Comparison of ENCODE assay signal across 6 cellular contexts in genomic region chr6:18409602-18410001, GRCh38. TPM values are rescaled to one million over a fixed set of nuclear protein-coding genes. Genes with fewer than 3 reads are reported as not detected.
A peak's percentile ranks its signal among the peaks of the same experiment; 100 is the strongest.
DNase-seq lines count a peak whose midpoint lies in the region; ATAC-seq and TF ChIP-seq lines count a peak whose summit lies in the region.
"Not testable (repeated sequence)": the region's sequence is repeated elsewhere in the genome, so short reads cannot be mapped to it uniquely, and the experiment has no call there.

No MANE protein-coding gene starts in this region.

- not testable (repeated sequence) for TF ChIP-seq POLR2A in gastrocnemius medialis (IDR thresholded peaks at IDR 0.05)

- intact Hi-C loops in OCI-LY7 (cut with micrococcal nuclease; ENCODE audit: unreplicated experiment); gastrocnemius medialis (cut with DNase I; ENCODE audit: low total_unique reads): not testable (repeated sequence)

- peak overlapping the region; percentile 6 for H3K4me3 Mint-ChIP-seq in endothelial cell (ENCODE audit: unreplicated experiment)

- H4K20me1 ChIP-seq in OCI-LY1 (ENCODE audit: insufficient read depth, low read length), result not testable (repeated sequence)
- peaks cover 23% of the 10 kb centered on the region; the same call in 1 of the 2 replicates for H4K20me1 ChIP-seq in OCI-LY7 (ENCODE audit: insufficient read depth, low read length)

- not testable (repeated sequence) for BruUV-seq in OCI-LY7 (replicated peaks; lab: Mats Ljungman, UMichigan)

- in situ Hi-C loops in gastrocnemius medialis (cut with MboI; ENCODE audit: low sequenced_read_pairs in 4 of 4), result not testable (repeated sequence)

- peaks cover 56% of the 10 kb centered on the region for H3K36me3 ChIP-seq in OCI-LY1 (ENCODE audit: insufficient read depth, low read length)
- H3K36me3 ChIP-seq in OCI-LY7 (ENCODE audit: insufficient read depth, low read length), result peaks cover 95% of the 10 kb centered on the region
- H3K36me3 ChIP-seq in neutrophil, result peaks cover 19% of the 10 kb centered on the region
- H3K36me3 ChIP-seq in gastrocnemius medialis, result not testable (repeated sequence)

- H3K9ac ChIP-seq in OCI-LY1 (ENCODE audit: low read length), result not testable (repeated sequence)

- H3K4me1 ChIP-seq in OCI-LY1 (ENCODE audit: insufficient read depth, low read length, severe bottlenecking) (peaks cover 42% of the 10 kb centered on the region), OCI-LY7 (ENCODE audit: insufficient read depth, low read length, poor library complexity, severe bottlenecking) (peaks cover 50% of the 10 kb centered on the region), neutrophil (ENCODE audit: control insufficient read depth in 1 of 2, insufficient read depth in 1 of 2, low read depth in 1 of 2, low read length in 1 of 2) (peaks cover 79 to 84% of the 10 kb centered on the region in 2 experiments), gastrocnemius medialis (peaks cover 54 to 58% of the 10 kb centered on the region in 2 donors)

- ATAC-seq in gastrocnemius medialis, result peak; percentile 61 to 66

- DNase-seq in OCI-LY7 (ENCODE audit: low spot score); endothelial cell (ENCODE audit: low spot score): not testable (repeated sequence)
- peak; percentile 45 to 77 for DNase-seq in gastrocnemius medialis

- peaks cover 17% of the 10 kb centered on the region for H3K4me1 Mint-ChIP-seq in endothelial cell (ENCODE audit: unreplicated experiment)

- not testable (repeated sequence) for H3K9me2 ChIP-seq in OCI-LY1 (ENCODE audit: low read depth, low read length); OCI-LY7 (ENCODE audit: insufficient read depth, low read length)

- not testable (repeated sequence) for H3K9me3 Mint-ChIP-seq in endothelial cell (ENCODE audit: unreplicated experiment)

- POLR2A ChIA-PET in OCI-LY7 (lab: Charles Lee), result not testable (repeated sequence)

- H3K4me2 ChIP-seq in OCI-LY1 (ENCODE audit: low read length) (peak overlapping the region; percentile 6; the same call in 1 of the 2 replicates), OCI-LY7 (ENCODE audit: low read length) (peak overlapping the region; percentile 22; the same call in 1 of the 2 replicates)

- not testable (repeated sequence) for H3K27me3 ChIP-seq in OCI-LY1 (ENCODE audit: insufficient read depth, low read length); neutrophil; gastrocnemius medialis

- not testable (repeated sequence) for H3K27ac Mint-ChIP-seq in endothelial cell (ENCODE audit: unreplicated experiment)

- H3K9me3 ChIP-seq in OCI-LY1 (ENCODE audit: low read length); OCI-LY7 (ENCODE audit: low read length); neutrophil; gastrocnemius medialis: not testable (repeated sequence)

- H3K27me3 Mint-ChIP-seq in endothelial cell (ENCODE audit: unreplicated experiment), result not testable (repeated sequence)

- H3K79me2 ChIP-seq in OCI-LY1 (ENCODE audit: insufficient read depth, low read length), result peaks cover 22% of the 10 kb centered on the region; the same call in 1 of the 2 replicates
- H3K79me2 ChIP-seq in OCI-LY7 (ENCODE audit: insufficient read depth, low read depth, low read length), result peaks cover 100% of the 10 kb centered on the region

- TF ChIP-seq CTCF in 22Rv1 (IDR thresholded peaks at IDR 0.05); OCI-LY1 (IDR thresholded peaks at IDR 0.05; ENCODE audit: low read length); OCI-LY7 (conservative IDR thresholded peaks at IDR 0.05; ENCODE audit: low read length); endothelial cell (IDR thresholded peaks at IDR 0.05; ENCODE audit: unreplicated experiment); neutrophil (IDR thresholded peaks at IDR 0.05); gastrocnemius medialis (IDR thresholded peaks at IDR 0.05 in 4 of 5, conservative IDR thresholded peaks at IDR 0.05 in 1 of 5): not testable (repeated sequence)

- CTCF ChIA-PET in OCI-LY7 (lab: Charles Lee; ENCODE audit: unreplicated experiment), result not testable (repeated sequence)

- peaks cover 23% of the 10 kb centered on the region for H3K36me3 Mint-ChIP-seq in endothelial cell (ENCODE audit: low read depth, unreplicated experiment)

- H3K4me3 ChIP-seq in OCI-LY1 (ENCODE audit: low read depth, low read length, poor library complexity, severe bottlenecking); OCI-LY7 (ENCODE audit: low read depth, low read length, poor library complexity, severe bottlenecking); neutrophil (ENCODE audit: low read depth in 1 of 2, low read length in 1 of 2); gastrocnemius medialis: not testable (repeated sequence)

- H3F3A ChIP-seq in OCI-LY1 (ENCODE audit: insufficient read depth, low read length), result not testable (repeated sequence)

- not testable (repeated sequence) for H2AFZ ChIP-seq in OCI-LY1 (ENCODE audit: low read length); OCI-LY7 (ENCODE audit: low read length)

- 0 out of 2 replicates have a peak overlapping the region, but pooled peaks have one; percentile 13 for H3K27ac ChIP-seq in 22Rv1
- H3K27ac ChIP-seq in OCI-LY1 (ENCODE audit: low read depth, low read length, poor library complexity, severe bottlenecking), result peak overlapping the region; percentile 64
- peak overlapping the region; percentile 26 for H3K27ac ChIP-seq in OCI-LY7 (ENCODE audit: low read depth, low read length, poor library complexity, severe bottlenecking)
- H3K27ac ChIP-seq in neutrophil, result peak overlapping the region; percentile 66
- peak overlapping the region; percentile 83 to 93 (median 86) for H3K27ac ChIP-seq in gastrocnemius medialis

RNA-seq across cellular contexts. Expression of gene RNF144B, which starts 22.5 kb away (rescaled TPM):
- total RNA-seq in OCI-LY7 (2014; rRNA removed; shearing (Covaris generic)), result 83.4 and 87.9 TPM in 2 replicates
- total RNA-seq in OCI-LY7 (2022) (151 and 154 TPM in 2 replicates), endothelial cell (ENCODE audit: unreplicated experiment) (23.2 TPM), gastrocnemius medialis (10 to 100 TPM in 3 of 4 donors, 1 to 10 TPM in 1; 8.4 to 47.0 (median 31.9) TPM)

Comparison
In these comparisons a context has a peak if more than half of its experiments do, and no peak if none do; other contexts are left out.
1. H3K27ac ChIP-seq: peak in every context shown above with its lines; median percentile 86 in gastrocnemius medialis; 66 in neutrophil; 64 in OCI-LY1; 26 in OCI-LY7; 13 in 22Rv1.